ENCODE assay signal across 8 cellular contexts in genomic region chr7:55964802-55965470, GRCh38. TPM values are rescaled to one million over a fixed set of nuclear protein-coding genes. Genes with fewer than 3 reads are reported as not detected.
DNase-seq lines count a peak whose midpoint lies in the region; ATAC-seq and TF ChIP-seq lines count a peak whose summit lies in the region.

No MANE protein-coding gene starts in this region.

- no peak for TF ChIP-seq POLR2A in vagina (IDR thresholded peaks at IDR 0.05)

- no peaks in the 10 kb centered on the region for H3K9me3 ChIP-seq in left ventricle myocardium inferior (replicated peaks)
- no peaks in the 10 kb centered on the region for H3K9me3 ChIP-seq in vagina

- peak overlapping the region; percentile 78 for H3K27ac Mint-ChIP-seq in activated naive CD8-positive, alpha-beta T cell treated with anti-CD3 and anti-CD28 coated beads, Interleukin-2, amount 50 U/mL, for 24 hours
- H3K27ac Mint-ChIP-seq in progenitor cell of endocrine pancreas: peak overlapping the region; percentile 99

- POLR2A ChIA-PET in RWPE1 (lab: Yijun Ruan, JAX; ENCODE audit: low non-redundant PET): interaction anchor here (0.7 kb wide), 1 partner anchor 325 kb away, joined by 3 read pairs; no protein-coding TSS in a partner anchor

- ATAC-seq in GM19397 (IDR thresholded peaks at IDR 0.05; ENCODE audit: unreplicated experiment) (peak; percentile 79), HG03469 (IDR thresholded peaks at IDR 0.05; ENCODE audit: unreplicated experiment) (peak; percentile 46)
- peak; percentile 71 for ATAC-seq in activated naive CD8-positive, alpha-beta T cell treated with anti-CD3 and anti-CD28 coated beads, Interleukin-2, amount 50 U/mL, for 24 hours

- H3K27me3 Mint-ChIP-seq in activated naive CD8-positive, alpha-beta T cell treated with anti-CD3 and anti-CD28 coated beads, Interleukin-2, amount 50 U/mL, for 24 hours: no peaks in the 10 kb centered on the region
- H3K27me3 Mint-ChIP-seq in progenitor cell of endocrine pancreas: peaks cover 21% of the 10 kb centered on the region

- H3K4me1 Mint-ChIP-seq in activated naive CD8-positive, alpha-beta T cell treated with anti-CD3 and anti-CD28 coated beads, Interleukin-2, amount 50 U/mL, for 24 hours: peaks cover 30% of the 10 kb centered on the region
- H3K4me1 Mint-ChIP-seq in progenitor cell of endocrine pancreas (ENCODE audit: low read depth): peaks cover 8% of the 10 kb centered on the region

- H3K9me3 Mint-ChIP-seq in activated naive CD8-positive, alpha-beta T cell treated with anti-CD3 and anti-CD28 coated beads, Interleukin-2, amount 50 U/mL, for 24 hours: no peaks in the 10 kb centered on the region
- no peaks in the 10 kb centered on the region for H3K9me3 Mint-ChIP-seq in progenitor cell of endocrine pancreas (ENCODE audit: low read depth)

- H3K4me1 ChIP-seq in left ventricle myocardium inferior: peaks cover 54% of the 10 kb centered on the region
- peaks cover 49% of the 10 kb centered on the region for H3K4me1 ChIP-seq in vagina

- H3K27ac ChIP-seq in RWPE1 (peak overlapping the region; percentile 99), left ventricle myocardium inferior (replicated peaks) (peak overlapping the region; percentile 91), vagina (peak overlapping the region; percentile 94)

- H3K27me3 ChIP-seq in left ventricle myocardium inferior (ENCODE audit: low read depth) (no peaks in the 10 kb centered on the region), vagina (no peaks in the 10 kb centered on the region)

- H3K4me3 ChIP-seq in left ventricle myocardium inferior: peak overlapping the region; percentile 64
- peak overlapping the region; percentile 58 to 73 for H3K4me3 ChIP-seq in vagina

- H3K36me3 ChIP-seq in left ventricle myocardium inferior (peaks cover 2% of the 10 kb centered on the region), vagina (no peaks in the 10 kb centered on the region)

- CTCF ChIA-PET in RWPE1 (lab: Yijun Ruan, JAX): interaction anchor here (0.5 to 0.8 kb wide), 5 partner anchors 9 to 1299 kb away, joined by 3 read pairs; no protein-coding TSS in a partner anchor

- no peak for TF ChIP-seq CTCF in RWPE1 (conservative IDR thresholded peaks at IDR 0.05; ENCODE audit: low read depth)
- no peak for TF ChIP-seq CTCF in left ventricle myocardium inferior (IDR thresholded peaks at IDR 0.05; ENCODE audit: borderline replicate concordance)
- no peak for TF ChIP-seq CTCF in progenitor cell of endocrine pancreas (IDR thresholded peaks at IDR 0.05; ENCODE audit: unreplicated experiment)
- TF ChIP-seq CTCF in vagina (IDR thresholded peaks at IDR 0.05): no peak

- H3K36me3 Mint-ChIP-seq in activated naive CD8-positive, alpha-beta T cell treated with anti-CD3 and anti-CD28 coated beads, Interleukin-2, amount 50 U/mL, for 24 hours (ENCODE audit: low read depth): peaks cover 4% of the 10 kb centered on the region
- peaks cover 6% of the 10 kb centered on the region for H3K36me3 Mint-ChIP-seq in progenitor cell of endocrine pancreas (ENCODE audit: insufficient read depth)

- peak overlapping the region; percentile 86 for H3K4me3 Mint-ChIP-seq in activated naive CD8-positive, alpha-beta T cell treated with anti-CD3 and anti-CD28 coated beads, Interleukin-2, amount 50 U/mL, for 24 hours
- H3K4me3 Mint-ChIP-seq in progenitor cell of endocrine pancreas (ENCODE audit: low read depth): peak overlapping the region; percentile 92

- intact Hi-C loops in left ventricle myocardium inferior (cut with micrococcal nuclease): no loop called here
- intact Hi-C loops in vagina (cut with DNase I): loop anchor here (5.0 kb wide), 1 partner anchor 78 kb away; the partner anchor contains the start of gene ZNF713

- DNase-seq in COLO668 (lab: John Stamatoyannopoulos, UW; ENCODE audit: unreplicated experiment): peak; percentile 75
- DNase-seq in RWPE1 (ENCODE audit: low spot score): peak; percentile 23
- peak; percentile 49 for DNase-seq in activated naive CD8-positive, alpha-beta T cell treated with anti-CD3 and anti-CD28 coated beads, Interleukin-2, amount 50 U/mL, for 24 hours
- DNase-seq in left ventricle myocardium inferior: peak; percentile 91
- peak; percentile 70 for DNase-seq in progenitor cell of endocrine pancreas (ENCODE audit: low spot score, unreplicated experiment)
- DNase-seq in vagina (ENCODE audit: extremely low spot score in 2 of 2): no peak

RNA-seq across cellular contexts. Expression of gene NIPSNAP2, which starts 0.6 kb away (rescaled TPM):
- 357 TPM for total RNA-seq in left ventricle myocardium inferior
- 50.3 and 56.3 TPM in 2 replicates for total RNA-seq in progenitor cell of endocrine pancreas
- total RNA-seq in vagina: 72.2 TPM

RNA-seq across cellular contexts. Expression of gene MRPS17, which starts 13.3 kb away (rescaled TPM):
- 19.4 TPM for total RNA-seq in left ventricle myocardium inferior
- total RNA-seq in progenitor cell of endocrine pancreas: 15.8 and 16.3 TPM in 2 replicates
- 5.6 TPM for total RNA-seq in vagina

Comparison
In these comparisons a context has a peak if more than half of its experiments do, and no peak if none do; other contexts are left out.
1. DNase-seq: peak in COLO668 (single experiment), RWPE1 (single experiment), activated naive CD8-positive, alpha-beta T cell treated with anti-CD3 and anti-CD28 coated beads, Interleukin-2, amount 50 U/mL, for 24 hours (single experiment), left ventricle myocardium inferior (single experiment) and progenitor cell of endocrine pancreas (single experiment); none in vagina (0 of 2).
2. Peak in every context shown above with its lines, with median percentiles within 50 percentile points of each other: ATAC-seq and H3K27ac ChIP-seq.